Comparison of ENCODE assay signal across 13 cellular contexts in genomic region chr7:99404235-99404976, GRCh38. TPM values are rescaled to one million over a fixed set of nuclear protein-coding genes. Genes with fewer than 3 reads are reported as not detected.
DNase-seq lines count a peak whose midpoint lies in the region; ATAC-seq, FAIRE-seq and TF ChIP-seq lines count a peak whose summit lies in the region.
"Had no signal": no experiment of that assay in that cellular context is flagged by ENCODE, and none has a peak within 500 bp of the region (broad histone marks: within the 10 kb centered on the region; RNA-seq: fewer than 3 reads in every experiment).

No MANE protein-coding gene starts in this region.

- TF ChIP-seq EP300 in A549 (IDR thresholded peaks at IDR 0.05), result no peak

- no peak overlapping the region for H3K4me3 Mint-ChIP-seq in activated naive CD8-positive, alpha-beta T cell treated with anti-CD3 and anti-CD28 coated beads, Interleukin-2, amount 50 U/mL, for 24 hours
- no peak overlapping the region for H3K4me3 Mint-ChIP-seq in memory B cell
- H3K4me3 Mint-ChIP-seq: dendritic cell treated with granulocyte-macrophage colony-stimulating factor and Interleukin-4, amounts not matched to agents 40 ng/mL and 50 ng/mL, for 4 days had no signal

- no peaks in the 10 kb centered on the region for H3K9me3 Mint-ChIP-seq in activated naive CD8-positive, alpha-beta T cell treated with anti-CD3 and anti-CD28 coated beads, Interleukin-2, amount 50 U/mL, for 24 hours
- H3K9me3 Mint-ChIP-seq in memory B cell, result no peaks in the 10 kb centered on the region
- H3K9me3 Mint-ChIP-seq: dendritic cell treated with granulocyte-macrophage colony-stimulating factor and Interleukin-4, amounts not matched to agents 40 ng/mL and 50 ng/mL, for 4 days had no signal

- peak overlapping the region; percentile 61 for H3K27ac Mint-ChIP-seq in activated naive CD8-positive, alpha-beta T cell treated with anti-CD3 and anti-CD28 coated beads, Interleukin-2, amount 50 U/mL, for 24 hours
- H3K27ac Mint-ChIP-seq in memory B cell, result peak overlapping the region; percentile 45
- H3K27ac Mint-ChIP-seq: dendritic cell treated with granulocyte-macrophage colony-stimulating factor and Interleukin-4, amounts not matched to agents 40 ng/mL and 50 ng/mL, for 4 days had no signal

- POLR2A ChIA-PET in A549 (lab: Yijun Ruan, JAX), result no interaction called here

- no peak for ATAC-seq in A549
- ATAC-seq in activated naive CD8-positive, alpha-beta T cell treated with anti-CD3 and anti-CD28 coated beads, Interleukin-2, amount 50 U/mL, for 24 hours, result no peak
- ATAC-seq in memory B cell (ENCODE audit: low read depth), result no peak
- ATAC-seq: gastrocnemius medialis had no signal

- H3K4me2 ChIP-seq in A549, result no peak overlapping the region

- peaks cover 19 to 42% of the 10 kb centered on the region in 2 donors for H3K36me3 ChIP-seq in thyroid gland

- H3K27ac ChIP-seq in A549, result no peak overlapping the region
- no peak overlapping the region for H3K27ac ChIP-seq in thyroid gland
- H3K27ac ChIP-seq: C4-2B, gastrocnemius medialis had no signal

- no peak for DNase-seq in A549 (ENCODE audit: low read depth in 1 of 2, low spot score in 1 of 2)
- DNase-seq in ELR (ENCODE audit: low read depth), result peak; percentile 39
- no peak for DNase-seq in activated naive CD8-positive, alpha-beta T cell treated with anti-CD3 and anti-CD28 coated beads, Interleukin-2, amount 50 U/mL, for 24 hours
- no peak for DNase-seq in memory B cell (ENCODE audit: low spot score in 2 of 2)
- DNase-seq in NOMO-1 (lab: John Stamatoyannopoulos, UW; ENCODE audit: unreplicated experiment in 2 of 2), result no peak
- no peak for DNase-seq in ureter (ENCODE audit: low spot score)
- no peak for DNase-seq in stimulated activated CD8-positive, alpha-beta memory T cell treated with anti-CD3 and anti-CD28 coated beads, Interleukin-4, amount 100 ng/mL, for 48 hours
- no peak for DNase-seq in thyroid gland
- DNase-seq: gastrocnemius medialis, MM.1S, NCI-H2171 treated with DMSO at 0.1 percent for 48 hours had no signal

- CTCF ChIA-PET in A549 (lab: Yijun Ruan, JAX), result interaction anchor here (1.0 to 1.4 kb wide), 2 partner anchors 9 to 12 kb away, joined by 3 to 5 read pairs; no protein-coding TSS in a partner anchor

- peaks cover 42% of the 10 kb centered on the region for H3K36me3 Mint-ChIP-seq in activated naive CD8-positive, alpha-beta T cell treated with anti-CD3 and anti-CD28 coated beads, Interleukin-2, amount 50 U/mL, for 24 hours (ENCODE audit: low read depth)
- peaks cover 18% of the 10 kb centered on the region for H3K36me3 Mint-ChIP-seq in memory B cell

- no peaks in the 10 kb centered on the region for H3K27me3 ChIP-seq in thyroid gland
- H3K27me3 ChIP-seq: gastrocnemius medialis had no signal

- no peak for FAIRE-seq in A549 (lab: Jason Lieb, UNC)

- H3K4me1 Mint-ChIP-seq in activated naive CD8-positive, alpha-beta T cell treated with anti-CD3 and anti-CD28 coated beads, Interleukin-2, amount 50 U/mL, for 24 hours, result peaks cover 34% of the 10 kb centered on the region
- H3K4me1 Mint-ChIP-seq in memory B cell, result peaks cover 29% of the 10 kb centered on the region

- H3K9me3 ChIP-seq in A549, result no peaks in the 10 kb centered on the region
- H3K9me3 ChIP-seq in thyroid gland, result no peaks in the 10 kb centered on the region
- H3K9me3 ChIP-seq: gastrocnemius medialis had no signal

- no peak for TF ChIP-seq RAD21 in A549 (conservative IDR thresholded peaks at IDR 0.05 in 1 of 2, IDR thresholded peaks at IDR 0.05 in 1 of 2)

- WGBS in A549 (ENCODE audit: missing lambda C conversion rate), result 90% methylated on average over 18 of the region's 18 CpGs
- 86 to 87% methylated on average over 18 of the region's 18 CpGs for WGBS in thyroid gland, 2 donors

- TF ChIP-seq POLR2A in A549 (IDR thresholded peaks at IDR 0.05; ENCODE audit: low read length) (no peak), thyroid gland (IDR thresholded peaks at IDR 0.05) (no peak)

- intact Hi-C loops in thyroid gland (cut with DNase I), result loop anchor here (10.0 kb wide), 2 partner anchors 80 to 360 kb away; partner anchors contain the start of gene ARPC1A

- no peaks in the 10 kb centered on the region for H3K27me3 Mint-ChIP-seq in activated naive CD8-positive, alpha-beta T cell treated with anti-CD3 and anti-CD28 coated beads, Interleukin-2, amount 50 U/mL, for 24 hours
- no peaks in the 10 kb centered on the region for H3K27me3 Mint-ChIP-seq in memory B cell
- H3K27me3 Mint-ChIP-seq: dendritic cell treated with granulocyte-macrophage colony-stimulating factor and Interleukin-4, amounts not matched to agents 40 ng/mL and 50 ng/mL, for 4 days had no signal

- H3K4me1 ChIP-seq in A549 (peaks cover 21% of the 10 kb centered on the region; the same call in 2 of the 3 replicates), thyroid gland (peaks cover 16 to 25% of the 10 kb centered on the region in 2 donors)

- TF ChIP-seq CTCF in A549 (IDR thresholded peaks at IDR 0.05), result no peak
- no peak for TF ChIP-seq CTCF in thyroid gland (IDR thresholded peaks at IDR 0.05)

- no peak overlapping the region for H3K4me3 ChIP-seq in A549
- H3K4me3 ChIP-seq in thyroid gland (replicated peaks in 1 of 3), result no peak overlapping the region
- H3K4me3 ChIP-seq: gastrocnemius medialis had no signal

TF ChIP-seq in A549, 52 proteins besides CTCF, POLR2A, EP300 and RAD21:
- TF ChIP-seq POLR2AphosphoS2 (conservative IDR thresholded peaks at IDR 0.05; ENCODE audit: low read length), result 0 out of 2 replicates have a peak, but pooled peaks have one; percentile 70
- TF ChIP-seq ZSCAN20 (CRISPR knock-in tag; IDR thresholded peaks at IDR 0.05), result no peak
- TF ChIP-seq RNF2 (IDR thresholded peaks at IDR 0.05; ENCODE audit: borderline replicate concordance, low read depth), result no peak
- TF ChIP-seq FOSB (CRISPR knock-in tag; IDR thresholded peaks at IDR 0.05), result no peak

RNA-seq across cellular contexts. Expression of gene PDAP1, which starts 4.0 kb away (rescaled TPM):
- polyA plus RNA-seq in A549 (2011; rRNA removed) (42.4 and 81.8 TPM in 2 replicates), A549 (2017; fragmentation: RNase III; extraction: RNeasy Plus Mini Kit Qiagen cat#74134 plus additional on column Dnase treatment) (334 to 347 TPM (median 343 TPM) in 3 replicates)
- 91.7 and 140 TPM in 2 replicates for polyA plus RNA-seq in A549 (2012; cell fraction: cytosol; rRNA removed)
- 38.4 and 50.0 TPM in 2 replicates for polyA plus RNA-seq in A549 (2012; cell fraction: nucleus; rRNA removed)
- polyA minus RNA-seq in A549 (2011; rRNA and poly(A)+ RNA removed), result 14.4 and 19.3 TPM in 2 replicates
- total RNA-seq in ureter (95.1 TPM), thyroid gland (100 to 1,000 TPM in 2 of 4 donors, 10 to 100 TPM in 2; 73.9 to 112 (median 93.2) TPM)

RNA-seq across cellular contexts. Expression of gene BUD31, which starts 4.4 kb away (rescaled TPM):
- polyA plus RNA-seq in A549 (2011; rRNA removed) (81.7 and 96.5 TPM in 2 replicates), A549 (2017; fragmentation: RNase III; extraction: RNeasy Plus Mini Kit Qiagen cat#74134 plus additional on column Dnase treatment) (97.0 to 105 TPM (median 105 TPM) in 3 replicates)
- 95.6 and 120 TPM in 2 replicates for polyA plus RNA-seq in A549 (2012; cell fraction: cytosol; rRNA removed)
- 64.4 and 67.6 TPM in 2 replicates for polyA plus RNA-seq in A549 (2012; cell fraction: nucleus; rRNA removed)
- 25.9 and 29.9 TPM in 2 replicates for polyA minus RNA-seq in A549 (2011; rRNA and poly(A)+ RNA removed)
- total RNA-seq in ureter (104 TPM), thyroid gland (10 to 100 TPM; 41.9 to 89.1 (median 65.4) TPM)

RNA-seq across cellular contexts. Expression of gene ARPC1B, which starts 29.9 kb away (rescaled TPM):
- polyA plus RNA-seq in A549 (2011; rRNA removed) (141 and 197 TPM in 2 replicates), A549 (2017; fragmentation: RNase III; extraction: RNeasy Plus Mini Kit Qiagen cat#74134 plus additional on column Dnase treatment) (272 to 302 TPM (median 294 TPM) in 3 replicates)
- polyA plus RNA-seq in A549 (2012; cell fraction: cytosol; rRNA removed), result 504 and 519 TPM in 2 replicates
- 356 and 444 TPM in 2 replicates for polyA plus RNA-seq in A549 (2012; cell fraction: nucleus; rRNA removed)
- 61.3 and 103 TPM in 2 replicates for polyA minus RNA-seq in A549 (2011; rRNA and poly(A)+ RNA removed)
- total RNA-seq in ureter (94.0 TPM), thyroid gland (100 to 1,000 TPM; 214 to 273 (median 228) TPM)

RNA-seq across cellular contexts. Expression of gene PTCD1, which starts 34.2 kb away (rescaled TPM):
- polyA plus RNA-seq in A549 (2011; rRNA removed), result 3.9 and 5.1 TPM in 2 replicates
- polyA plus RNA-seq in A549 (2012; cell fraction: cytosol; rRNA removed), result 7.0 and 8.6 TPM in 2 replicates
- polyA plus RNA-seq in A549 (2012; cell fraction: nucleus; rRNA removed), result 13.1 and 16.6 TPM in 2 replicates
- polyA plus RNA-seq in A549 (2017; fragmentation: RNase III; extraction: RNeasy Plus Mini Kit Qiagen cat#74134 plus additional on column Dnase treatment), result 5.4 to 6.3 TPM (median 5.5 TPM) in 3 replicates
- 3.4 and 4.9 TPM in 2 replicates for polyA minus RNA-seq in A549 (2011; rRNA and poly(A)+ RNA removed)
- total RNA-seq in ureter, result 6.6 TPM
- total RNA-seq in thyroid gland, result 1 to 10 TPM; 5.4 to 9.6 (median 8.2) TPM

RNA-seq across cellular contexts. Expression of gene CPSF4, which starts 34.3 kb away (rescaled TPM):
- polyA plus RNA-seq in A549 (2011; rRNA removed) (28.7 and 31.3 TPM in 2 replicates), A549 (2017; fragmentation: RNase III; extraction: RNeasy Plus Mini Kit Qiagen cat#74134 plus additional on column Dnase treatment) (34.1 to 39.1 TPM (median 35.6 TPM) in 3 replicates)
- polyA plus RNA-seq in A549 (2012; cell fraction: cytosol; rRNA removed), result 44.4 and 52.5 TPM in 2 replicates
- polyA plus RNA-seq in A549 (2012; cell fraction: nucleus; rRNA removed), result 173 and 178 TPM in 2 replicates
- 47.7 and 48.4 TPM in 2 replicates for polyA minus RNA-seq in A549 (2011; rRNA and poly(A)+ RNA removed)
- total RNA-seq in ureter (40.8 TPM), thyroid gland (10 to 100 TPM; 30.6 to 33.1 (median 32.7) TPM)
